Comparison of ENCODE assay signal across 10 cellular contexts in the genomic region with DNA sequence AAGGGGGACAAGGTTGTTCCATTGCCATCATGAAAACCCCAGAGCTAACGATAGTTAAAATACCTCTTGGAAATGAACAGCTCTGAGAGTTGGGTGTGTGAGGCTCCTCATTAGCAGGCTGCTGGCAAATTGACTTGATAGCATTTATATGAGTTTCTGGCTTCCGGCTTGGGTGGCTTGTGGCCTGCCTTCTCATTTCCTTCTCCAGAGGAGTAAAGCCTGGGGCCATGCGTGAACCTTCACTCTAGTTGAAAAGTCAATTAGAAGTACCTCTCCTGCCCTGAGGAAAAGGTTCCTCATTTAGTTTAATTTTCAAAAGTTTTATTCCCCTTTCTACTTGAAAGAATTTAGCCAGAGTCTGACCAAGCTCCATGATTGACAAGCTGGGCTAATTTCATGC.
A peak's percentile ranks its signal among the peaks of the same experiment; 100 is the strongest.
DNase-seq lines count a peak whose midpoint lies in the region; TF ChIP-seq lines count a peak whose summit lies in the region.
"Had no signal": no experiment of that assay in that cellular context is flagged by ENCODE, and none has a peak within 500 bp of the region (broad histone marks: within the 10 kb centered on the region; RNA-seq: fewer than 3 reads in every experiment).

No MANE protein-coding gene starts in this region.

- H3K27ac Mint-ChIP-seq in T-helper 2 cell treated with Interferon-gamma antibody and Interleukin-4, amounts not matched to agents 5 μg/mL and 100 μg/mL, for 36 hours = no peak overlapping the region

- no peaks in the 10 kb centered on the region for H3K9me3 Mint-ChIP-seq in T-helper 2 cell treated with Interferon-gamma antibody and Interleukin-4, amounts not matched to agents 5 μg/mL and 100 μg/mL, for 36 hours

- BruUV-seq in A673 (replicated peaks; lab: Mats Ljungman, UMichigan) = no TSS peak

- H3K27ac ChIP-seq in A673 (ENCODE audit: low read depth, low read length, poor library complexity, severe bottlenecking) = no peak overlapping the region

- H3K27me3 Mint-ChIP-seq in T-helper 2 cell treated with Interferon-gamma antibody and Interleukin-4, amounts not matched to agents 5 μg/mL and 100 μg/mL, for 36 hours (ENCODE audit: low read depth) = peaks cover 11% of the 10 kb centered on the region

- no peaks in the 10 kb centered on the region for H3K27me3 ChIP-seq in A673 (replicated peaks; ENCODE audit: insufficient read depth, low read depth, low read length, poor library complexity)

- intact Hi-C loops in A673 (cut with micrococcal nuclease; ENCODE audit: unreplicated experiment) = no loop called here

- CTCF ChIA-PET in A673 (lab: Charles Lee) = no interaction called here

- no peak for TF ChIP-seq CTCF in A673 (conservative IDR thresholded peaks at IDR 0.05; ENCODE audit: low read depth, low read length)

- POLR2A ChIA-PET in A673 (lab: Charles Lee; ENCODE audit: low non-redundant PET) = no interaction called here

- H3K4me1 Mint-ChIP-seq in T-helper 2 cell treated with Interferon-gamma antibody and Interleukin-4, amounts not matched to agents 5 μg/mL and 100 μg/mL, for 36 hours (ENCODE audit: low read depth) = peaks cover 58% of the 10 kb centered on the region

- in situ Hi-C loops in ACHN (cut with HindIII; ENCODE audit: low pct_ligation_motif_present, low pct_unique_long_range_greater_than_20kb, low sequenced_read_pairs) = no loop called here

- peak; percentile 55 for DNase-seq in ELF-1 (ENCODE audit: low read depth, low spot score)
- DNase-seq in T-helper 2 cell treated with Interferon-gamma antibody and Interleukin-4, amounts not matched to agents 5 μg/mL and 100 μg/mL, for 36 hours (ENCODE audit: low spot score) = peak; percentile 16
- DNase-seq in activated effector memory CD4-positive, alpha-beta T cell treated with anti-CD3 and anti-CD28 coated beads, Interleukin-2, amount 50 U/mL, for 16 hours = peak; percentile 75
- peak; percentile 31 for DNase-seq in stimulated activated CD8-positive, alpha-beta memory T cell treated with anti-CD3 and anti-CD28 coated beads, Interleukin-12 subunit alpha, Interleukin-12 subunit beta, amount 100 ng/mL, for 1 hour (ENCODE audit: low read depth)
- DNase-seq in ACHN = no peak
- DNase-seq in NK-92 treated with Interleukin-12 subunit alpha and Interleukin-12 subunit beta, amount 100 ng/mL, for 24 hours (lab: John Stamatoyannopoulos, UW) = no peak
- DNase-seq in A673 (ENCODE audit: low spot score) = no peak
- no peak for DNase-seq in SW 1271 (lab: John Stamatoyannopoulos, UW)
- DNase-seq: NCI-H2107, SHP77 treated with DMSO at 0.1 percent for 48 hours had no signal

- H3K4me1 ChIP-seq in A673 (ENCODE audit: insufficient read depth, low read length, poor library complexity, severe bottlenecking) = no peaks in the 10 kb centered on the region

- H3K9me3 ChIP-seq in A673 (ENCODE audit: low read depth, low read length, poor library complexity, severe bottlenecking) = no peaks in the 10 kb centered on the region

- no peak overlapping the region for H3K4me3 ChIP-seq in A673 (ENCODE audit: low read depth, low read length, poor library complexity, severe bottlenecking)

- H3K36me3 Mint-ChIP-seq in T-helper 2 cell treated with Interferon-gamma antibody and Interleukin-4, amounts not matched to agents 5 μg/mL and 100 μg/mL, for 36 hours (ENCODE audit: low read depth) = peaks cover 17% of the 10 kb centered on the region

- H3K36me3 ChIP-seq in A673 (ENCODE audit: insufficient read depth, low read length, poor library complexity, severe bottlenecking) = no peaks in the 10 kb centered on the region

- H3K4me3 Mint-ChIP-seq in T-helper 2 cell treated with Interferon-gamma antibody and Interleukin-4, amounts not matched to agents 5 μg/mL and 100 μg/mL, for 36 hours = peak overlapping the region; percentile 32

Comparison
In these comparisons a context has a peak if more than half of its experiments do, and no peak if none do; other contexts are left out.
1. DNase-seq: peak in ELF-1 (single experiment), T-helper 2 cell treated with Interferon-gamma antibody and Interleukin-4, amounts not matched to agents 5 μg/mL and 100 μg/mL, for 36 hours (single experiment), activated effector memory CD4-positive, alpha-beta T cell treated with anti-CD3 and anti-CD28 coated beads, Interleukin-2, amount 50 U/mL, for 16 hours (single experiment) and stimulated activated CD8-positive, alpha-beta memory T cell treated with anti-CD3 and anti-CD28 coated beads, Interleukin-12 subunit alpha, Interleukin-12 subunit beta, amount 100 ng/mL, for 1 hour (single experiment); none in ACHN (single experiment), NK-92 treated with Interleukin-12 subunit alpha and Interleukin-12 subunit beta, amount 100 ng/mL, for 24 hours (single experiment), A673 (single experiment) and SW 1271 (0 of 2).